ENCODE assay signal across 1 cellular context in the genomic region with DNA sequence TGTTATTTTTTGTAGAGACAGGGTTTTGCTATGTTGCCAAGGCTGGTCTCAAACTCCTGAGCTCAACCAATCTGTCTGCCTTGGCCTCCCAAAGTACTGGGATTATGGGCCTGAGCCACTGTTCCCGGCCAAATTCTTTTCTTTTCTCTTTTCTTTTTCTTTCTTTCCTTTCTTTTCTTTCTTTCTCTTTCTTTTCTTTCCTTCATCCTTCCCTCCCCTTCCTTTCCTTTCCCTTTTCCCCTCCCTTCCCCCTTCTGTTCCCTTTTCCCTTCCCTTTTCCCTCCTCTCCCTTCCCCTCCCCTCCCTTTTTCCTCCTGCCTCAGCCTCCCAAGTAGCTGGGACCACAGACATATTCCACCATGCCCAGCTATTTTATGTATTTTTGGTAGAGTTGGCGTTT.
A peak's percentile ranks its signal among the peaks of the same experiment; 100 is the strongest.
TF ChIP-seq lines count a peak whose summit lies in the region.

No MANE protein-coding gene starts in this region.

TF ChIP-seq in HepG2, 621 proteins besides CTCF, POLR2A, EP300 and RAD21:
- no peak for TF ChIP-seq HOXD1 (CRISPR knock-in tag; IDR thresholded peaks at IDR 0.05)
- TF ChIP-seq ZSCAN30 (CRISPR knock-in tag; IDR thresholded peaks at IDR 0.05), result no peak
- TF ChIP-seq PCBP2 (optimal IDR thresholded peaks at IDR 0.05; ENCODE audit: low read depth, low read length, poor library complexity, severe bottlenecking), result peak; percentile 87
- TF ChIP-seq ZNF619 (CRISPR knock-in tag; IDR thresholded peaks at IDR 0.05), result no peak
- TF ChIP-seq ZNF256 (CRISPR knock-in tag; conservative IDR thresholded peaks at IDR 0.05), result no peak
- TF ChIP-seq ZNF780A (CRISPR knock-in tag; IDR thresholded peaks at IDR 0.05), result no peak
- TF ChIP-seq ZMAT3 (CRISPR knock-in tag; conservative IDR thresholded peaks at IDR 0.05), result no peak
- TF ChIP-seq ZNF446 (CRISPR knock-in tag; IDR thresholded peaks at IDR 0.05), result no peak
- no peak for TF ChIP-seq SP4 (CRISPR knock-in tag; IDR thresholded peaks at IDR 0.05)
TF ChIP-seq in HepG2: peak in this region for 1.
